In the genomic region with DNA sequence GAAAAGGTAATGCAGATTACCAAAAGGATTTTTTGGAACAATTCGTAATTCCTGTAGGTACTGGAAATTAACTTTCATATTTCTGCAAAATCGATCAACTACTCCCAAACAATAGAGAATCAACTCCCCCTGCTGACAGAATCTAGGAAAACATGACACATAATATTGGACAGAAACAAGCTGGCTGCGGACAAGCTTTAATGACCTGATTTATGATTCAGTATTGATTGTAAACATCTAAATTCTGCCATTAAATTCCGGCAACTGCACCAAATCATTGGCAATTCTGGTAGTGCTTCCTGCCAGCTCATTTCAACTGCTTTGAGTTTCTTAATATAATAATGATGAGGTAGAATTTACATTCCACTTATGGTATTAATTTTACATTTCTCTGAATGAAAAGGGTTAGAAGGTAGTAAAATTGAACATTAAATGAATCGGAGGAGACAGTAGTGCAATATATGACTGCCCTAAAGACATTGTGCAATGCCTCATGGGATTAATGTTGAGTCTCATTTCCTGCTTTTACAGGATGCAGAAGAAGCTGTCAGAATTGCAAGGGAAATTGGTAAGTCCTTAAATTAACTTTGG, we compare ENCODE assay signal across 8 cellular contexts.
DNase-seq lines count a peak whose midpoint lies in the region; ATAC-seq, FAIRE-seq and TF ChIP-seq lines count a peak whose summit lies in the region.

No MANE protein-coding gene starts in this region.

- H3K9me3 Mint-ChIP-seq in neural crest cell: no peaks in the 10 kb centered on the region

- ATAC-seq in HG03378 (IDR thresholded peaks at IDR 0.05; ENCODE audit: unreplicated experiment) (no peak), HG03469 (IDR thresholded peaks at IDR 0.05; ENCODE audit: unreplicated experiment) (no peak)

- peaks cover 0 to 9% (median 3%) of the 10 kb centered on the region in 4 donors for H3K4me1 ChIP-seq in Peyer's patch

- no peaks in the 10 kb centered on the region for H3K27me3 ChIP-seq in Peyer's patch

- H3K27ac Mint-ChIP-seq in neural crest cell (ENCODE audit: unreplicated experiment): no peak overlapping the region

- peak in 5 of 6 experiments; percentile 38 to 84 (median 80) for TF ChIP-seq CTCF in Peyer's patch (IDR thresholded peaks at IDR 0.05)
- TF ChIP-seq CTCF in neural crest cell (conservative IDR thresholded peaks at IDR 0.05): peak; percentile 83

- peaks cover 40% of the 10 kb centered on the region for H3K4me1 Mint-ChIP-seq in neural crest cell

- H3K36me3 ChIP-seq in Peyer's patch: no peaks in the 10 kb centered on the region

- no peaks in the 10 kb centered on the region for H3K9me3 ChIP-seq in Peyer's patch

- H3K27me3 Mint-ChIP-seq in neural crest cell (ENCODE audit: low read depth): no peaks in the 10 kb centered on the region

- no peak overlapping the region for H3K4me3 Mint-ChIP-seq in neural crest cell

- FAIRE-seq in endometrium (lab: Jason Lieb, UNC): peak; percentile 88

- peak in 4 of 6 experiments; percentile 0 to 44 (median 20) for DNase-seq in stimulated activated naive CD4-positive, alpha-beta T cell (lab: John Stamatoyannopoulos, UW)
- DNase-seq in stimulated activated naive CD4-positive, alpha-beta T cell treated with Interleukin-2 at 50 U/mL for 16 hours (lab: John Stamatoyannopoulos, UW): no peak
- DNase-seq in KG1 (lab: John Stamatoyannopoulos, UW) (peak; percentile 40), Peyer's patch (no peak), neural crest cell (ENCODE audit: low read depth, low spot score) (peak; percentile 29)

- TF ChIP-seq POLR2A in Peyer's patch (IDR thresholded peaks at IDR 0.05): no peak

- no peak overlapping the region for H3K27ac ChIP-seq in Peyer's patch

- peaks cover 2% of the 10 kb centered on the region for H3K36me3 Mint-ChIP-seq in neural crest cell (ENCODE audit: low read depth)

- no peak overlapping the region for H3K4me3 ChIP-seq in Peyer's patch

Comparison
In these comparisons a context has a peak if more than half of its experiments do, and no peak if none do; other contexts are left out.
1. DNase-seq: peak in stimulated activated naive CD4-positive, alpha-beta T cell (4 of 6), KG1 (single experiment) and neural crest cell (single experiment); none in stimulated activated naive CD4-positive, alpha-beta T cell treated with Interleukin-2 at 50 U/mL for 16 hours (single experiment) and Peyer's patch (0 of 3).